Comparison of ENCODE assay signal across 8 cellular contexts in the genomic region with DNA sequence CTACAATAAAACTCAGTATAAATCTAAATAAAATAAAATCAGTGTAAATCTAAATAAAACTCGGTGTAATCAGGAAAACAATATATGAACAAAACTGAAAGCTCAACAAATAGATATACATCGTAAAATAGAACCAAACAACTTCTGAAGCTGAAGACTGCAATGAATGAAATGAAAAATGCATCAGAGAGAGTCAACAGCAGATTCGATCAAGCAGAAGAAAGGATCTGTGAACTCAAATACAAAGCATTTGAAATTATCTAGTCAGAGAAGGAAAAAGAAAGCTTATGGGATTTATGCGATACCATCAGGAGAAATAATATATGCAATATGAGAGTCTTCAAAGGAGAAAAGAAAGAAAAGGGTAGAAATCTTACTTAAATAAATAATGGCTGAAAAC.
"Had no signal": no experiment of that assay in that cellular context is flagged by ENCODE, and none has a peak within 500 bp of the region (broad histone marks: within the 10 kb centered on the region; RNA-seq: fewer than 3 reads in every experiment).

No MANE protein-coding gene starts in this region.

- DNase-seq: GDM1, GF-D8 had no signal

- FAIRE-seq: G401.6, GM12878, GM12891, GM12892, GM18507, GM19239 had no signal

- H3K4me3 ChIP-seq: GM12878 had no signal

- ATAC-seq: GM12878 had no signal
